10 cellular contexts compared by ENCODE assay signal in genomic region chr12:74490390-74491064, GRCh38. TPM values are rescaled to one million over a fixed set of nuclear protein-coding genes. Genes with fewer than 3 reads are reported as not detected.
A peak's percentile ranks its signal among the peaks of the same experiment; 100 is the strongest.
DNase-seq lines count a peak whose midpoint lies in the region; ATAC-seq and TF ChIP-seq lines count a peak whose summit lies in the region.
"Had no signal": no experiment of that assay in that cellular context is flagged by ENCODE, and none has a peak within 500 bp of the region (broad histone marks: within the 10 kb centered on the region; RNA-seq: fewer than 3 reads in every experiment).

No MANE protein-coding gene starts in this region.

- peak overlapping the region in 1 of 2 experiments; percentile 43; a peak in 3 of 4 replicates for H3K4me3 ChIP-seq in DND-41 (ENCODE audit: low read depth in 1 of 2, low read length in 2 of 2)
- no peak overlapping the region for H3K4me3 ChIP-seq in A673 (ENCODE audit: low read depth, low read length, poor library complexity, severe bottlenecking)
- no peak overlapping the region for H3K4me3 ChIP-seq in psoas muscle
- H3K4me3 ChIP-seq: left ventricle myocardium inferior, SJCRH30 had no signal

- H3K27ac Mint-ChIP-seq in activated CD8-positive, alpha-beta T cell treated with anti-CD3 and anti-CD28 coated beads for 36 hours = no peak overlapping the region
- no peak overlapping the region for H3K27ac Mint-ChIP-seq in HFFc6

- H3K27me3 ChIP-seq in DND-41 (ENCODE audit: insufficient read depth, low read length, poor library complexity) (no peaks in the 10 kb centered on the region), A673 (replicated peaks; ENCODE audit: insufficient read depth, low read depth, low read length, poor library complexity) (no peaks in the 10 kb centered on the region), psoas muscle (ENCODE audit: insufficient read depth in 3 of 3, low read length in 2 of 3) (no peaks in the 10 kb centered on the region)
- H3K27me3 ChIP-seq: SJCRH30 had no signal

- peaks cover 6% of the 10 kb centered on the region for H3K27me3 Mint-ChIP-seq in activated CD8-positive, alpha-beta T cell treated with anti-CD3 and anti-CD28 coated beads for 36 hours
- no peaks in the 10 kb centered on the region for H3K27me3 Mint-ChIP-seq in HFFc6 (ENCODE audit: insufficient read depth)

- TF ChIP-seq CTCF in DND-41 (IDR thresholded peaks at IDR 0.05; ENCODE audit: borderline replicate concordance, extremely low read depth, low read length, poor library complexity, severe bottlenecking) = no peak
- TF ChIP-seq CTCF in activated CD8-positive, alpha-beta T cell treated with anti-CD3 and anti-CD28 coated beads for 36 hours (IDR thresholded peaks at IDR 0.05) = no peak
- TF ChIP-seq CTCF in A673 (conservative IDR thresholded peaks at IDR 0.05; ENCODE audit: low read depth, low read length) = no peak
- no peak for TF ChIP-seq CTCF in psoas muscle (IDR thresholded peaks at IDR 0.05)
- TF ChIP-seq CTCF in HFFc6 (IDR thresholded peaks at IDR 0.05) = no peak

- H3K79me2 ChIP-seq in DND-41 (ENCODE audit: insufficient read depth, low read length) = no peaks in the 10 kb centered on the region

- ATAC-seq in DND-41 (ENCODE audit: insufficient read depth, low read depth) (peak; percentile 85), GM19328 (IDR thresholded peaks at IDR 0.05; ENCODE audit: unreplicated experiment) (peak; percentile 62), HG03066 (IDR thresholded peaks at IDR 0.05; ENCODE audit: low read depth, unreplicated experiment) (peak; percentile 72), psoas muscle (no peak)
- ATAC-seq in activated CD8-positive, alpha-beta T cell treated with anti-CD3 and anti-CD28 coated beads for 36 hours = no peak

- intact Hi-C loops in activated CD8-positive, alpha-beta T cell treated with anti-CD3 and anti-CD28 coated beads for 36 hours (cut with micrococcal nuclease) = no loop called here
- intact Hi-C loops in A673 (cut with micrococcal nuclease; ENCODE audit: unreplicated experiment) = no loop called here
- intact Hi-C loops in psoas muscle (cut with DNase I) = no loop called here

- peak overlapping the region; percentile 63 for H2AFZ ChIP-seq in DND-41 (ENCODE audit: low read depth, low read length)

- CTCF ChIA-PET in activated CD8-positive, alpha-beta T cell treated with anti-CD3 and anti-CD28 coated beads for 36 hours (lab: Charles Lee) = no interaction called here
- CTCF ChIA-PET in A673 (lab: Charles Lee) = no interaction called here

- POLR2A ChIA-PET in activated CD8-positive, alpha-beta T cell treated with anti-CD3 and anti-CD28 coated beads for 36 hours (lab: Charles Lee) = interaction anchor here (0.7 kb wide), 1 partner anchor 10 kb away, joined by 3 read pairs; no protein-coding TSS in a partner anchor
- POLR2A ChIA-PET in A673 (lab: Charles Lee; ENCODE audit: low non-redundant PET) = no interaction called here

- DNase-seq in DND-41 (peak; percentile 11), NCI-H2107 (lab: John Stamatoyannopoulos, UW) (no peak), A673 (ENCODE audit: low spot score) (no peak), psoas muscle (no peak), HFFc6 (no peak)
- DNase-seq in activated CD8-positive, alpha-beta T cell treated with anti-CD3 and anti-CD28 coated beads for 36 hours = no peak
- DNase-seq: left ventricle myocardium inferior, SJCRH30 had no signal

- H3K9ac ChIP-seq in DND-41 (ENCODE audit: low read depth, low read length) = peak overlapping the region; percentile 29; the same call in 1 of the 2 replicates

- peak overlapping the region; percentile 62 for H3K4me2 ChIP-seq in DND-41 (ENCODE audit: insufficient read depth, low read length)

- H3K36me3 ChIP-seq in DND-41 (ENCODE audit: insufficient read depth, low read length) (no peaks in the 10 kb centered on the region), A673 (ENCODE audit: insufficient read depth, low read length, poor library complexity, severe bottlenecking) (no peaks in the 10 kb centered on the region), psoas muscle (ENCODE audit: insufficient read depth in 1 of 2, low read depth in 1 of 2) (no peaks in the 10 kb centered on the region)
- H3K36me3 ChIP-seq: left ventricle myocardium inferior, SJCRH30 had no signal

- no TSS peak for BruUV-seq in A673 (replicated peaks; lab: Mats Ljungman, UMichigan)

- H3K4me1 ChIP-seq in DND-41 (ENCODE audit: insufficient read depth, low read length) (peaks cover 20% of the 10 kb centered on the region), A673 (ENCODE audit: insufficient read depth, low read length, poor library complexity, severe bottlenecking) (no peaks in the 10 kb centered on the region), psoas muscle (no peaks in the 10 kb centered on the region)
- H3K4me1 ChIP-seq: left ventricle myocardium inferior, SJCRH30 had no signal

- no peaks in the 10 kb centered on the region for H4K20me1 ChIP-seq in DND-41 (ENCODE audit: insufficient read depth, low read length)

- peak overlapping the region; percentile 50 for H3K4me3 Mint-ChIP-seq in activated CD8-positive, alpha-beta T cell treated with anti-CD3 and anti-CD28 coated beads for 36 hours
- H3K4me3 Mint-ChIP-seq in HFFc6 = no peak overlapping the region

- H3K27ac ChIP-seq in DND-41 (ENCODE audit: low read length) (peak overlapping the region; percentile 23; the same call in 1 of the 2 replicates), A673 (ENCODE audit: low read depth, low read length, poor library complexity, severe bottlenecking) (no peak overlapping the region), psoas muscle (no peak overlapping the region)
- H3K27ac ChIP-seq: left ventricle myocardium inferior, SJCRH30 had no signal

- H3K36me3 Mint-ChIP-seq in activated CD8-positive, alpha-beta T cell treated with anti-CD3 and anti-CD28 coated beads for 36 hours (ENCODE audit: low read depth) = no peaks in the 10 kb centered on the region
- no peaks in the 10 kb centered on the region for H3K36me3 Mint-ChIP-seq in HFFc6 (ENCODE audit: low read depth)

- H3K9me3 ChIP-seq in DND-41 (ENCODE audit: insufficient read depth, low read length, severe bottlenecking) = no peaks in the 10 kb centered on the region
- H3K9me3 ChIP-seq in A673 (ENCODE audit: low read depth, low read length, poor library complexity, severe bottlenecking) = no peaks in the 10 kb centered on the region
- H3K9me3 ChIP-seq in psoas muscle = no peaks in the 10 kb centered on the region
- H3K9me3 ChIP-seq: SJCRH30 had no signal

- peaks cover 12% of the 10 kb centered on the region for H3K4me1 Mint-ChIP-seq in activated CD8-positive, alpha-beta T cell treated with anti-CD3 and anti-CD28 coated beads for 36 hours (ENCODE audit: low read depth)
- H3K4me1 Mint-ChIP-seq in HFFc6 (ENCODE audit: low read depth) = no peaks in the 10 kb centered on the region

- H3K9me3 Mint-ChIP-seq in activated CD8-positive, alpha-beta T cell treated with anti-CD3 and anti-CD28 coated beads for 36 hours = no peaks in the 10 kb centered on the region
- peaks cover 4% of the 10 kb centered on the region for H3K9me3 Mint-ChIP-seq in HFFc6

- 37 to 48% (median 42%) methylated on average over 3 of the region's 3 CpGs for WGBS in psoas muscle, 3 donors

RNA-seq across cellular contexts. Expression of gene ATXN7L3B, which starts 47.1 kb away (rescaled TPM):
- total RNA-seq in activated CD8-positive, alpha-beta T cell treated with anti-CD3 and anti-CD28 coated beads for 36 hours = 10 to 100 TPM; 18.9 to 20.2 TPM
- total RNA-seq in A673 (2021) (42.2 and 43.7 TPM in 2 replicates), psoas muscle (10 to 100 TPM; 20.3 to 22.8 (median 21.4) TPM)
- 10 to 100 TPM in 2 of 3 donors, 1 to 10 TPM in 1; 9.0 to 40.9 (median 14.4) TPM for polyA plus RNA-seq in psoas muscle
- 10 to 100 TPM; 18.3 to 24.0 (median 20.5) TPM for total RNA-seq in HFFc6 (2021; fragmentation: NEBNext Ultra II Directional; extraction: Animal tissue kit (Norgen Biotek cat#: 25700))

Comparison
In these comparisons a context has a peak if more than half of its experiments do, and no peak if none do; other contexts are left out.
1. ATAC-seq: peak in DND-41 (single experiment), GM19328 (single experiment) and HG03066 (single experiment); none in activated CD8-positive, alpha-beta T cell treated with anti-CD3 and anti-CD28 coated beads for 36 hours (single experiment) and psoas muscle (0 of 4).